In the genomic region with DNA sequence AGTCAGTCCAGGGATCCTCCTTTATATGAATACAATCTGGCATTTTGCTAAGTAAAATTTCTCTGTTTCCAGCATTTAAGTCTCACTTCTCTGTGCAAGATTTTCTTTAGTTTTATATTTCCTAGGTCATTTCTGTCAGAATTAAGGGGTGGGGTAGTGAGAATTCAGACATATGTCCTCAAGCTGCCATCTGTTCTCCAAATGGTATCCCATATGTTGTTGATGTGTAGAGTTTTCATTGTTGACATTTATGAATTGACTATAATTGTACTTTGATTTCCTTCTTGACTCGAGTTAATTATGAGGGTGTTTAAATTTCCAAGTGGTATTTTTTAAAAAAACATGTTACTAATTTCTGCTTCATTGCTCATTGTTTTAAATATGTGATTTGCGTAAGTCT, we compare ENCODE assay signal across 19 cellular contexts.
DNase-seq lines count a peak whose midpoint lies in the region; ATAC-seq and TF ChIP-seq lines count a peak whose summit lies in the region.
"Had no signal": no experiment of that assay in that cellular context is flagged by ENCODE, and none has a peak within 500 bp of the region (broad histone marks: within the 10 kb centered on the region; RNA-seq: fewer than 3 reads in every experiment).

No MANE protein-coding gene starts in this region.

- no peaks in the 10 kb centered on the region for H3K36me3 ChIP-seq in WERI-Rb-1
- H3K36me3 ChIP-seq: SJCRH30 had no signal

- H3K4me3 ChIP-seq in WERI-Rb-1 (ENCODE audit: low read depth, low read length): no peak overlapping the region
- H3K4me3 ChIP-seq: SJCRH30 had no signal

- no peak for TF ChIP-seq CTCF in WERI-Rb-1 (IDR thresholded peaks at IDR 0.05; ENCODE audit: low read depth, low read length)

- no peak for ATAC-seq in HG03139 (IDR thresholded peaks at IDR 0.05; ENCODE audit: unreplicated experiment)
- ATAC-seq: CD8-positive, alpha-beta T cell; PC-3 had no signal

- peak overlapping the region; percentile 18; the same call in 1 of the 2 replicates for H3K27ac ChIP-seq in WERI-Rb-1
- H3K27ac ChIP-seq: SJCRH30 had no signal

- DNase-seq in NCI-H1694 treated with DMSO at 0.1 percent for 48 hours (lab: John Stamatoyannopoulos, UW): peak; percentile 99
- peak; percentile 96 for DNase-seq in NCI-H446 treated with DMSO at 0.1 percent for 48 hours (lab: John Stamatoyannopoulos, UW)
- DNase-seq in WERI-Rb-1: no peak
- no peak for DNase-seq in GDM1 (lab: John Stamatoyannopoulos, UW)
- DNase-seq in activated gamma-delta T cell (lab: John Stamatoyannopoulos, UW): no peak
- no peak for DNase-seq in cortex of kidney (lab: John Stamatoyannopoulos, UW)
- DNase-seq: Caco-2; CD8-positive, alpha-beta T cell; DMS79 treated with DMSO at 0.1 percent for 48 hours; H7; KBM-7; NCI-H187; NCI-H2081 treated with DMSO at 0.1 percent for 48 hours; NCI-H748 treated with DMSO at 0.1 percent for 48 hours; NK-92 treated with Interleukin-12 subunit alpha and Interleukin-12 subunit beta, amount 100 ng/mL, for 24 hours; PC-3; SJCRH30; T-helper 2 cell had no signal

- H3K27me3 ChIP-seq in WERI-Rb-1 (ENCODE audit: insufficient read depth, low read depth, severe bottlenecking): no peaks in the 10 kb centered on the region

- H3K9me3 ChIP-seq in WERI-Rb-1 (ENCODE audit: severe bottlenecking): peaks cover 7% of the 10 kb centered on the region

Comparison
In these comparisons a context has a peak if more than half of its experiments do, and no peak if none do; other contexts are left out.
1. DNase-seq: peak in NCI-H1694 treated with DMSO at 0.1 percent for 48 hours (single experiment) and NCI-H446 treated with DMSO at 0.1 percent for 48 hours (single experiment); none in WERI-Rb-1 (single experiment), GDM1 (single experiment), activated gamma-delta T cell (single experiment) and cortex of kidney (single experiment).